ENCODE assay signal across 9 cellular contexts in the genomic region with DNA sequence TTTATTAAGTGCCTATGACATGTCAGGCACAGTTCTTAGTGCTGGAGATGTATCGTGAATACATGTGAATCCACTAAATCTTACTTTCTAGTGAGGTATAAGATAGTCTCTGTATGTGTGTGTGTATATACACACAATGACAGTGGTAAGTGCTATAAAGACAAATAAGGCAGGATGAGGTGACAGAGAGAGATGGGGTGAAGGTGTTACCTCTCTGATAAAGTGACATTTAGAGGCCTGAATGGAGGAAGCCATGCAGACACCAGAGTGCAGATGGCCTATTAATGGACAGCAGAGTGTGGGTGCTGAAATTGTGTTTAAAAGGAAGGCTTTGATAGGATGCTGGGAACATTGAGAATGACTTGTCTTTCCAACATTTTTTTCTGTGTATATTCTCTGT.
"Had no signal": no experiment of that assay in that cellular context is flagged by ENCODE, and none has a peak within 500 bp of the region (broad histone marks: within the 10 kb centered on the region; RNA-seq: fewer than 3 reads in every experiment).

No MANE protein-coding gene starts in this region.

- DNase-seq: H9, HCEC 1CT, KBM-7 had no signal

- H3K9me3 Mint-ChIP-seq: GM23338, H9, IgD-negative memory B cell had no signal

- H3K27ac Mint-ChIP-seq: GM23338, H9, IgD-negative memory B cell had no signal

- FAIRE-seq: H1, H54, HepG2 had no signal

- H3K4me3 ChIP-seq: GM23338 had no signal

- H3K27me3 Mint-ChIP-seq: IgD-negative memory B cell had no signal

- H3K27ac ChIP-seq: HL-60 had no signal

- ATAC-seq: GM23338, HepG2 had no signal

- H3K4me1 Mint-ChIP-seq: GM23338, IgD-negative memory B cell had no signal

- H3K4me3 Mint-ChIP-seq: GM23338, H9, IgD-negative memory B cell had no signal
